ENCODE assay signal across 1 cellular context in the genomic region with DNA sequence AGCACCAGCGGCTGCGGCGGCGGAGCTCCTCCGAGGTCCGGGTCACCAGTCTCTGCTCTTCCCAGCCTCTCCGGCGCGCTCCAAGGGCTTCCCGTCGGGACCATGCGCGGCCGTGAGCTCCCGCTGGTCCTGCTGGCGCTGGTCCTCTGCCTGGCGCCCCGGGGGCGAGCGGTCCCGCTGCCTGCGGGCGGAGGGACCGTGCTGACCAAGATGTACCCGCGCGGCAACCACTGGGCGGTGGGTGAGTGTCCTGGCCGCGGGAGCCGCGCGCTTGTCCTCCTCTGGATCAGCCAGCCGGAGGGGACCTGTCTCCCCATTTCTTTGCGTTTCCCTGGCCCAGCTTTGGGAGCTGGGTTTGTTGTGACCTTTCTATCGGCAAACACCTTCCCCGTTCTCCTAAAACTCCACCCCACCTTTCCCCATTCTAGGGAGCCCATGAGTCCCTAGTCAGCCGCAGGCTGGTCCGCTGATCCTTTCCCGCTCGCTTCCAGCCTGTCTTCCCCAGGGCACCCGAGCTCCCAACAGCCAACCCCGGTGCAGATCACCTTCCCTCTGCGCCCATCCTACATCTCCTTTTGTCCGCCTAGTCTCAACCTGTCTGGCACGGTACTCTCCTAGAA.
TF ChIP-seq lines count a peak whose summit lies in the region.

No MANE protein-coding gene starts in this region.

TF ChIP-seq in H1, 55 proteins besides CTCF, POLR2A, EP300 and RAD21:
- TF ChIP-seq RBBP5 (IDR thresholded peaks at IDR 0.05; ENCODE audit: borderline replicate concordance, low read depth, low read length) (0 out of 2 replicates have a peak, but pooled peaks have one; percentile 55), NRF1 (IDR thresholded peaks at IDR 0.05; ENCODE audit: low read depth, low read length) (no peak), KDM4A (IDR thresholded peaks at IDR 0.05; ENCODE audit: low read depth, low read length, severe bottlenecking) (peak; percentile 68)
- TF ChIP-seq, protein P1, sequence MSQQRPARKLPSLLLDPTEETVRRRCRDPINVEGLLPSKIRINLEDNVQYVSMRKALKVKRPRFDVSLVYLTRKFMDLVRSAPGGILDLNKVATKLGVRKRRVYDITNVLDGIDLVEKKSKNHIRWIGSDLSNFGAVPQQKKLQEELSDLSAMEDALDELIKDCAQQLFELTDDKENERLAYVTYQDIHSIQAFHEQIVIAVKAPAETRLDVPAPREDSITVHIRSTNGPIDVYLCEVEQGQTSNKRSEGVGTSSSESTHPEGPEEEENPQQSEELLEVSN (IDR thresholded peaks at IDR 0.05): peak; percentile 33
TF ChIP-seq in H1: peak in this region for 3.
